2 cellular contexts compared by ENCODE assay signal in genomic region chr12:3020850-3021435, GRCh38.
TF ChIP-seq lines count a peak whose summit lies in the region.

No MANE protein-coding gene starts in this region.

TF ChIP-seq in WTC11, 78 proteins besides CTCF, POLR2A, EP300 and RAD21:
- TF ChIP-seq ZNF263 (CRISPR knock-in tag; IDR thresholded peaks at IDR 0.05; ENCODE audit: low read depth) (0 out of 2 replicates have a peak, but pooled peaks have one; percentile 19), NFE2L1 (CRISPR knock-in tag; IDR thresholded peaks at IDR 0.05) (no peak)
TF ChIP-seq in WTC11: peak in this region for 1.

TF ChIP-seq in HepG2, 621 proteins besides CTCF, POLR2A, EP300 and RAD21:
- TF ChIP-seq ZNF317 (CRISPR knock-in tag; IDR thresholded peaks at IDR 0.05): peak; percentile 61; the same call in 1 of the 2 replicates
- TF ChIP-seq ZNF772 (CRISPR knock-in tag; IDR thresholded peaks at IDR 0.05): no peak
- TF ChIP-seq ZNF263 (CRISPR knock-in tag; IDR thresholded peaks at IDR 0.05): 0 out of 2 replicates have a peak, but pooled peaks have one; percentile 45
- no peak for TF ChIP-seq TIGD3 (CRISPR knock-in tag; IDR thresholded peaks at IDR 0.05; ENCODE audit: borderline replicate concordance)
